8 cellular contexts compared by ENCODE assay signal in the genomic region with DNA sequence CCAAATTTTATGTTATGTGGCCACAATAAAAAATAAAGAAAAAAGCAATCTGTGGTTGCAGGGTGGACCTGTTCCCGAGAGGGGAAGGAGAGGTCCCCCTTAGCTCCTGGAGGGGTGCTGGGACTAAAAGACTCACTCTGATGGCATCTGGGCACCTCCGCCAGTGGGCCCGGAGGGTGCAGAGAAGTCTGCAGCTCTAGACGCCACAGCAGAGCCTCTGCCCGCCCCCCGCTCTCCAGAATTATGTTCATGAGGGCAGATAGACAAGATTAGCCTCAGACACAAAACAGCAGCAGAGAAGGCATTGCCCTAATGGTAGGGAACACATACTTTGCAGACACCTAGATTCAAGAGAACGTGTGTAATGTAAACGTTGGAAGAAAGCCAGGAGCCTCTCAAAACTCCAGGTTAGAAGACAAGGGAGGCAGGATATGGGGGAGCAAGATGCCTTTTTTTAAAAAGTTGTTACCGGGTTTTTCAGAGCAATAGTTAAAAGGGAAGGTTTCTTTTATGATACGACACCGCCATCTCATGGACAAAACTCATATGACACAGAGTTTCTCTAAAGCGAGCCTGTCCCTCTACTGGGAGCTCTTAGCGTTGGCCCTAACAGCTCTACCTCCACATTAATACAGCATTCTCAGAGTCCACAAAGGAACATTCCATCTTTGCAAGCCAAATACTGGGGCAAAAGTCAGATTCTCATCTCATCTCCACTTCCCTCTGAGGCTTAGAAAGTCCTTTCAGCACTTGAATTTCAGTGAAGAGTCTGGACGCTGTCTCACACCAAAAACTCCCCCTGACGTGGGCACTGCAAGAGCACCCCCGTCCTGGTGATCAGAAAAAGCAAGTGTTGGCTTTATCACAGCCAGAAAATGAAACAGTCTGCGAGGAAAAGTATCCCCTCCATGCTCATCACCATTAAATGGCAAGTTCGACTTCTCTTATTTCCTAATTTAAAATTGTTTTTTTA. TPM values are rescaled to one million over a fixed set of nuclear protein-coding genes. Genes with fewer than 3 reads are reported as not detected.
DNase-seq lines count a peak whose midpoint lies in the region; ATAC-seq and TF ChIP-seq lines count a peak whose summit lies in the region.

No MANE protein-coding gene starts in this region.

- no peak overlapping the region for H3K9ac ChIP-seq in NT2/D1 (ENCODE audit: insufficient read length, low read depth)

- ATAC-seq in HG03342 (IDR thresholded peaks at IDR 0.05; ENCODE audit: unreplicated experiment): peak; percentile 55
- peak; percentile 89 for ATAC-seq in foreskin keratinocyte
- ATAC-seq in HG02981 (IDR thresholded peaks at IDR 0.05; ENCODE audit: unreplicated experiment): no peak

- peak overlapping the region; percentile 23 for H2AFZ ChIP-seq in osteoblast (ENCODE audit: low read length)

- peak overlapping the region; percentile 37 for H3K4me2 ChIP-seq in osteoblast (ENCODE audit: insufficient read depth, low read length)

- no peaks in the 10 kb centered on the region for H3K79me2 ChIP-seq in osteoblast (ENCODE audit: insufficient read depth, low read length)

- H3K27me3 ChIP-seq in NT2/D1 (ENCODE audit: insufficient read depth, insufficient read length) (no peaks in the 10 kb centered on the region), foreskin keratinocyte (peaks cover 30% of the 10 kb centered on the region), osteoblast (ENCODE audit: insufficient read depth, low read length) (peaks cover 2% of the 10 kb centered on the region)

- H3K9me3 ChIP-seq in NT2/D1 (ENCODE audit: insufficient read depth, low read length): no peaks in the 10 kb centered on the region; the same call in 1 of the 2 replicates
- no peaks in the 10 kb centered on the region for H3K9me3 ChIP-seq in osteoblast (ENCODE audit: low read depth, low read length)

- H3K27ac ChIP-seq in foreskin keratinocyte (no peak overlapping the region), osteoblast (ENCODE audit: low read depth, low read length) (no peak overlapping the region)

- no peaks in the 10 kb centered on the region for H4K20me1 ChIP-seq in osteoblast (ENCODE audit: insufficient read depth, low read length)

- no peaks in the 10 kb centered on the region for H3K4me1 ChIP-seq in NT2/D1 (ENCODE audit: insufficient read depth, insufficient read length)
- H3K4me1 ChIP-seq in foreskin keratinocyte: no peaks in the 10 kb centered on the region
- no peaks in the 10 kb centered on the region for H3K4me1 ChIP-seq in osteoblast (ENCODE audit: insufficient read depth, low read length)

- DNase-seq in DMS153 treated with DMSO at 0.1 percent for 48 hours (lab: John Stamatoyannopoulos, UW; ENCODE audit: unreplicated experiment): peak; percentile 1
- no peak for DNase-seq in DMS153 (lab: John Stamatoyannopoulos, UW)
- DNase-seq in NT2/D1 (ENCODE audit: low read depth, low spot score): peak; percentile 54
- DNase-seq in activated T-cell treated with anti-CD3 and anti-CD28 coated beads, Interleukin-2, amount 50 U/mL, for 48 hours: peak; percentile 33 to 39
- DNase-seq in foreskin keratinocyte: peak; percentile 32 to 54
- peak; percentile 95 for DNase-seq in osteoblast (ENCODE audit: insufficient read length, low spot score, missing footprints)

- H3K36me3 ChIP-seq in NT2/D1 (ENCODE audit: insufficient read depth, insufficient read length, low read length) (no peaks in the 10 kb centered on the region), osteoblast (ENCODE audit: insufficient read depth, low read length) (no peaks in the 10 kb centered on the region)

- H3K4me3 ChIP-seq in NT2/D1 (ENCODE audit: insufficient read length, low read depth) (no peak overlapping the region), osteoblast (ENCODE audit: insufficient read depth, low read length) (no peak overlapping the region)

- TF ChIP-seq CTCF in foreskin keratinocyte (conservative IDR thresholded peaks at IDR 0.05) (peak; percentile 85), osteoblast (IDR thresholded peaks at IDR 0.05; ENCODE audit: extremely low read depth, low read depth, low read length) (peak; percentile 81)

RNA-seq across cellular contexts. Expression of a gene that starts 47.2 kb away (rescaled TPM):
- 0.11 and 0.14 TPM in 2 replicates for total RNA-seq in foreskin keratinocyte
- 0.10 and 0.22 TPM in 2 replicates for polyA plus RNA-seq in foreskin keratinocyte
- total RNA-seq in osteoblast: 1.1 and 2.1 TPM in 2 replicates
